8 cellular contexts compared by ENCODE assay signal in genomic region chr4:47914219-47914925, GRCh38. TPM values are rescaled to one million over a fixed set of nuclear protein-coding genes. Genes with fewer than 3 reads are reported as not detected.
DNase-seq lines count a peak whose midpoint lies in the region; ATAC-seq and TF ChIP-seq lines count a peak whose summit lies in the region.

NFXL1 (minus strand) TSS chr4:47914583; CDS start chr4:47914203, 380 bp downstream.

- H3K4me1 ChIP-seq in right atrium auricular region (peaks cover 0 to 20% of the 10 kb centered on the region in 2 donors), prostate gland (replicated peaks) (no peaks in the 10 kb centered on the region)

- no peaks in the 10 kb centered on the region for H3K27me3 ChIP-seq in right atrium auricular region
- H3K27me3 ChIP-seq in prostate gland (replicated peaks; ENCODE audit: insufficient read depth) = no peaks in the 10 kb centered on the region

- H3K9me3 ChIP-seq in T-helper 17 cell (ENCODE audit: control insufficient read depth, low read length, poor library complexity, severe bottlenecking) (no peaks in the 10 kb centered on the region), right atrium auricular region (no peaks in the 10 kb centered on the region), prostate gland (no peaks in the 10 kb centered on the region)

- H3K4me1 Mint-ChIP-seq in T-helper 17 cell = peaks cover 19% of the 10 kb centered on the region

- no peak for TF ChIP-seq CTCF in right atrium auricular region (IDR thresholded peaks at IDR 0.05)
- TF ChIP-seq CTCF in prostate gland (IDR thresholded peaks at IDR 0.05) = no peak

- peaks cover 9% of the 10 kb centered on the region for H3K36me3 Mint-ChIP-seq in T-helper 17 cell (ENCODE audit: low read depth)

- peak; percentile 86 for TF ChIP-seq POLR2A in prostate gland (IDR thresholded peaks at IDR 0.05)

- no peaks in the 10 kb centered on the region for H3K27me3 Mint-ChIP-seq in T-helper 17 cell

- intact Hi-C loops in prostate gland (cut with DNase I) = no loop called here

- peak within 1 kb of the TSS; percentile 96 for H3K27ac Mint-ChIP-seq in T-helper 17 cell

- WGBS in prostate gland = under 1% methylated on average over 54 of the region's 55 CpGs

- peak within 1 kb of the TSS; percentile 98 for H3K4me3 Mint-ChIP-seq in T-helper 17 cell

- H3K36me3 ChIP-seq in right atrium auricular region (peaks cover 7% of the 10 kb centered on the region), prostate gland (no peaks in the 10 kb centered on the region)

- ATAC-seq in GM18502 (IDR thresholded peaks at IDR 0.05; ENCODE audit: poor library complexity, unreplicated experiment) (peak; percentile 98), HG02943 (IDR thresholded peaks at IDR 0.05; ENCODE audit: low read depth, unreplicated experiment) (peak; percentile 98), T-helper 17 cell (peak; percentile 97)

- peak within 1 kb of the TSS; percentile 64 to 93 for H3K4me3 ChIP-seq in right atrium auricular region
- peak within 1 kb of the TSS; percentile 69 to 72 for H3K4me3 ChIP-seq in prostate gland

- H3K27ac ChIP-seq in angular gyrus (ENCODE audit: low read depth, low read length) (peak within 1 kb of the TSS; percentile 66), right atrium auricular region (peak within 1 kb of the TSS; percentile 77 to 86), prostate gland (peak within 1 kb of the TSS; percentile 77 to 85)

- DNase-seq in NCI-H187 (lab: John Stamatoyannopoulos, UW) = peak; percentile 94 to 98
- DNase-seq in T-helper 17 cell = peak; percentile 91 to 92 (median 92)
- DNase-seq in right atrium auricular region (ENCODE audit: low spot score) = peak; percentile 98
- peak; percentile 97 for DNase-seq in prostate gland (ENCODE audit: low spot score)
- peak; percentile 98 for DNase-seq in ureter (ENCODE audit: low spot score)

RNA-seq across cellular contexts. Expression of gene NFXL1, which starts in this region (rescaled TPM):
- total RNA-seq in T-helper 17 cell (10 to 100 TPM; 11.0 to 12.2 TPM), right atrium auricular region (1 to 10 TPM; 6.2 to 8.3 TPM), prostate gland (10 to 100 TPM; 17.5 to 19.1 TPM), ureter (25.2 TPM)

Comparison
In these comparisons a context has a peak if more than half of its experiments do, and no peak if none do; other contexts are left out.
1. Peak in every context shown above with its lines: DNase-seq, ATAC-seq, H3K4me3 ChIP-seq and H3K27ac ChIP-seq.